In genomic region chr1:179300112-179300511, GRCh38 we compare ENCODE assay signal across 20 cellular contexts. TPM values are rescaled to one million over a fixed set of nuclear protein-coding genes. Genes with fewer than 3 reads are reported as not detected.
DNase-seq lines count a peak whose midpoint lies in the region; ATAC-seq and TF ChIP-seq lines count a peak whose summit lies in the region.
"Had no signal": no experiment of that assay in that cellular context is flagged by ENCODE, and none has a peak within 500 bp of the region (broad histone marks: within the 10 kb centered on the region; RNA-seq: fewer than 3 reads in every experiment).

No MANE protein-coding gene starts in this region.

- H3K4me3 ChIP-seq in Loucy (ENCODE audit: low read length, poor library complexity, severe bottlenecking), result no peak overlapping the region
- H3K4me3 ChIP-seq: gastroesophageal sphincter, lower lobe of right lung, vagina had no signal

- H3K9ac ChIP-seq in Loucy (ENCODE audit: low read depth, low read length, poor library complexity, severe bottlenecking), result no peak overlapping the region

- peak overlapping the region; percentile 86 for H3K27ac Mint-ChIP-seq in activated T-cell treated with anti-CD3 and anti-CD28 coated beads, Interleukin-2, amount 50 U/mL, for 24 hours
- H3K27ac Mint-ChIP-seq in activated naive CD8-positive, alpha-beta T cell treated with anti-CD3 and anti-CD28 coated beads for 36 hours, result peak overlapping the region; percentile 79
- peak overlapping the region; percentile 46 for H3K27ac Mint-ChIP-seq in stimulated activated effector memory CD8-positive, alpha-beta T cell treated with anti-CD3 and anti-CD28 coated beads, Interleukin-12 subunit alpha, Interleukin-12 subunit beta, amount 100 ng/mL, for 72 hours
- H3K27ac Mint-ChIP-seq: H9 had no signal

- no peak for TF ChIP-seq CTCF in Loucy (conservative IDR thresholded peaks at IDR 0.05; ENCODE audit: low read length)

- peaks cover 76% of the 10 kb centered on the region for H3K4me1 Mint-ChIP-seq in activated T-cell treated with anti-CD3 and anti-CD28 coated beads, Interleukin-2, amount 50 U/mL, for 24 hours (ENCODE audit: low read depth)
- H3K4me1 Mint-ChIP-seq in activated naive CD8-positive, alpha-beta T cell treated with anti-CD3 and anti-CD28 coated beads for 36 hours, result peaks cover 70% of the 10 kb centered on the region
- H3K4me1 Mint-ChIP-seq in stimulated activated effector memory CD8-positive, alpha-beta T cell treated with anti-CD3 and anti-CD28 coated beads, Interleukin-12 subunit alpha, Interleukin-12 subunit beta, amount 100 ng/mL, for 72 hours, result peaks cover 48% of the 10 kb centered on the region

- H3K9me2 ChIP-seq in Loucy (replicated peaks; ENCODE audit: low read depth, low read length), result no peaks in the 10 kb centered on the region

- H3K36me3 ChIP-seq in Loucy (ENCODE audit: insufficient read depth, low read length), result peaks cover 20% of the 10 kb centered on the region

- H3K9me3 Mint-ChIP-seq in activated T-cell treated with anti-CD3 and anti-CD28 coated beads, Interleukin-2, amount 50 U/mL, for 24 hours, result no peaks in the 10 kb centered on the region
- H3K9me3 Mint-ChIP-seq in activated naive CD8-positive, alpha-beta T cell treated with anti-CD3 and anti-CD28 coated beads for 36 hours, result no peaks in the 10 kb centered on the region
- H3K9me3 Mint-ChIP-seq in stimulated activated effector memory CD8-positive, alpha-beta T cell treated with anti-CD3 and anti-CD28 coated beads, Interleukin-12 subunit alpha, Interleukin-12 subunit beta, amount 100 ng/mL, for 72 hours, result no peaks in the 10 kb centered on the region

- no peak for DNase-seq in activated T-cell treated with anti-CD3 and anti-CD28 coated beads, Interleukin-2, amount 50 U/mL, for 24 hours
- DNase-seq in activated T-cell treated with anti-CD3 and anti-CD28 coated beads, Interleukin-2, amount 50 U/mL, for 48 hours, result no peak
- DNase-seq in activated naive CD8-positive, alpha-beta T cell treated with anti-CD3 and anti-CD28 coated beads for 36 hours, result no peak
- DNase-seq in stimulated activated effector memory CD8-positive, alpha-beta T cell treated with anti-CD3 and anti-CD28 coated beads, Interleukin-12 subunit alpha, Interleukin-12 subunit beta, amount 100 ng/mL, for 72 hours (ENCODE audit: low spot score in 2 of 2), result no peak
- no peak for DNase-seq in NOMO-1 treated with dmso at 0.1 percent for 144 hours (lab: John Stamatoyannopoulos, UW; ENCODE audit: unreplicated experiment)
- no peak for DNase-seq in NCI-H2081 (lab: John Stamatoyannopoulos, UW)
- DNase-seq: activated effector memory CD4-positive, alpha-beta T cell treated with anti-CD3 and anti-CD28 coated beads, Interleukin-2, amount 50 U/mL, for 16 hours; DMS79; H9; kidney; lower lobe of right lung; NCI-H69; occipital lobe; SHP77; WERI-Rb-1 had no signal

- no peaks in the 10 kb centered on the region for H3K9me3 ChIP-seq in Loucy (ENCODE audit: insufficient read depth, low read depth, low read length)
- H3K9me3 ChIP-seq: gastroesophageal sphincter, lower lobe of right lung, vagina had no signal

- H3F3A ChIP-seq in Loucy (ENCODE audit: low read depth), result peaks cover 7% of the 10 kb centered on the region

- H3K4me2 ChIP-seq in Loucy (ENCODE audit: low read depth, low read length, poor library complexity, severe bottlenecking), result peak overlapping the region; percentile 23

- H3K27me3 ChIP-seq in Loucy (ENCODE audit: insufficient read depth, low read length, poor library complexity, severe bottlenecking), result no peaks in the 10 kb centered on the region
- H3K27me3 ChIP-seq: gastroesophageal sphincter, vagina had no signal

- H3K79me2 ChIP-seq in Loucy (ENCODE audit: insufficient read depth, low read length), result peaks cover 58% of the 10 kb centered on the region

- peaks cover 38% of the 10 kb centered on the region for H3K4me1 ChIP-seq in Loucy (ENCODE audit: insufficient read depth, low read length, poor library complexity, severe bottlenecking)

- H4K20me1 ChIP-seq in Loucy (ENCODE audit: insufficient read depth, low read length, poor library complexity, severe bottlenecking), result peaks cover 15% of the 10 kb centered on the region

- H3K4me3 Mint-ChIP-seq in activated T-cell treated with anti-CD3 and anti-CD28 coated beads, Interleukin-2, amount 50 U/mL, for 24 hours, result peak overlapping the region; percentile 55
- H3K4me3 Mint-ChIP-seq in activated naive CD8-positive, alpha-beta T cell treated with anti-CD3 and anti-CD28 coated beads for 36 hours, result peak overlapping the region; percentile 66
- H3K4me3 Mint-ChIP-seq in stimulated activated effector memory CD8-positive, alpha-beta T cell treated with anti-CD3 and anti-CD28 coated beads, Interleukin-12 subunit alpha, Interleukin-12 subunit beta, amount 100 ng/mL, for 72 hours, result peak overlapping the region; percentile 39
- H3K4me3 Mint-ChIP-seq: H9 had no signal

- H3K36me3 Mint-ChIP-seq in activated T-cell treated with anti-CD3 and anti-CD28 coated beads, Interleukin-2, amount 50 U/mL, for 24 hours (ENCODE audit: low read depth), result peaks cover 68% of the 10 kb centered on the region
- H3K36me3 Mint-ChIP-seq in activated naive CD8-positive, alpha-beta T cell treated with anti-CD3 and anti-CD28 coated beads for 36 hours, result peaks cover 73% of the 10 kb centered on the region
- peaks cover 53% of the 10 kb centered on the region for H3K36me3 Mint-ChIP-seq in stimulated activated effector memory CD8-positive, alpha-beta T cell treated with anti-CD3 and anti-CD28 coated beads, Interleukin-12 subunit alpha, Interleukin-12 subunit beta, amount 100 ng/mL, for 72 hours

- no peaks in the 10 kb centered on the region for H3K27me3 Mint-ChIP-seq in activated T-cell treated with anti-CD3 and anti-CD28 coated beads, Interleukin-2, amount 50 U/mL, for 24 hours
- no peaks in the 10 kb centered on the region for H3K27me3 Mint-ChIP-seq in activated naive CD8-positive, alpha-beta T cell treated with anti-CD3 and anti-CD28 coated beads for 36 hours

- no peak for ATAC-seq in stimulated activated effector memory CD8-positive, alpha-beta T cell treated with anti-CD3 and anti-CD28 coated beads, Interleukin-12 subunit alpha, Interleukin-12 subunit beta, amount 100 ng/mL, for 72 hours
- no peak for ATAC-seq in HG03280 (IDR thresholded peaks at IDR 0.05; ENCODE audit: unreplicated experiment)
- ATAC-seq: esophagus mucosa, gastroesophageal sphincter, lower lobe of right lung had no signal

- no peak overlapping the region for H2AFZ ChIP-seq in Loucy (ENCODE audit: low read length)

RNA-seq across cellular contexts. Expression of gene SOAT1, which starts 6.5 kb away (rescaled TPM):
- total RNA-seq in activated naive CD8-positive, alpha-beta T cell treated with anti-CD3 and anti-CD28 coated beads for 36 hours, result 10 to 100 TPM; 86.2 to 90.9 TPM
